8 cellular contexts compared by ENCODE assay signal in the genomic region with DNA sequence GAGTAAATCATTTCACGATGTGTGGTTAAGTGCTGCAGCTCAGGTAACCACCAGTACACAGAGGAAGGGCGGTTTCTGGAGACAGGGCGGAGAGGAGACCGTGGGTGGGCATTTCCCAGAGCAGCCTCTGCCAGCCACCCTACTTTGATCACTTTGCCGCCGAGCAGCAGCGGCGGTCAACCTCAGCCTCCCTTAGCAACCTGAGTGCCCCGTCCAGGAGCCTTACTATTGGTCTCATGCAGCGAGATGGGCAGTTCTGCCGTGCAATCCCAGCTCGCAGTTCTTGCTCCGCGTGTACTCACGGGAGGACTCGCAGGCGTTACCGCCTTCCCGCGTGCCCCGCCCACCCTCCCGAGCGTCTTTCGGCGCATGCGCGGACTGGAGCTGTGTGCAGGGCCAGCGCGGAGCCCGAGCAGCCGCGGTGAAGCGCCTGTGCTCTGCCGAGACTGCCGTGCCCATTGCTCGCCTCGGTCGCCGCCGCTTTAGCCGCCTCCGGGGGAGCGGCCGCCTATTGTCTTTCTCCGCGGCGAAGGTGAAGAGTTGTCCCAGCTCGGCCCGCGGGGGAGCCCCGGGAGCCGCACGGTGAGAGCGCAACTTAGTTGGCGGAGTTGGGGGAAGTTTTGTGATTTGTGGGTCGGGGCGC. TPM values are rescaled to one million over a fixed set of nuclear protein-coding genes. Genes with fewer than 3 reads are reported as not detected.
DNase-seq lines count a peak whose midpoint lies in the region; ATAC-seq, FAIRE-seq and TF ChIP-seq lines count a peak whose summit lies in the region.

A gene with protein sequence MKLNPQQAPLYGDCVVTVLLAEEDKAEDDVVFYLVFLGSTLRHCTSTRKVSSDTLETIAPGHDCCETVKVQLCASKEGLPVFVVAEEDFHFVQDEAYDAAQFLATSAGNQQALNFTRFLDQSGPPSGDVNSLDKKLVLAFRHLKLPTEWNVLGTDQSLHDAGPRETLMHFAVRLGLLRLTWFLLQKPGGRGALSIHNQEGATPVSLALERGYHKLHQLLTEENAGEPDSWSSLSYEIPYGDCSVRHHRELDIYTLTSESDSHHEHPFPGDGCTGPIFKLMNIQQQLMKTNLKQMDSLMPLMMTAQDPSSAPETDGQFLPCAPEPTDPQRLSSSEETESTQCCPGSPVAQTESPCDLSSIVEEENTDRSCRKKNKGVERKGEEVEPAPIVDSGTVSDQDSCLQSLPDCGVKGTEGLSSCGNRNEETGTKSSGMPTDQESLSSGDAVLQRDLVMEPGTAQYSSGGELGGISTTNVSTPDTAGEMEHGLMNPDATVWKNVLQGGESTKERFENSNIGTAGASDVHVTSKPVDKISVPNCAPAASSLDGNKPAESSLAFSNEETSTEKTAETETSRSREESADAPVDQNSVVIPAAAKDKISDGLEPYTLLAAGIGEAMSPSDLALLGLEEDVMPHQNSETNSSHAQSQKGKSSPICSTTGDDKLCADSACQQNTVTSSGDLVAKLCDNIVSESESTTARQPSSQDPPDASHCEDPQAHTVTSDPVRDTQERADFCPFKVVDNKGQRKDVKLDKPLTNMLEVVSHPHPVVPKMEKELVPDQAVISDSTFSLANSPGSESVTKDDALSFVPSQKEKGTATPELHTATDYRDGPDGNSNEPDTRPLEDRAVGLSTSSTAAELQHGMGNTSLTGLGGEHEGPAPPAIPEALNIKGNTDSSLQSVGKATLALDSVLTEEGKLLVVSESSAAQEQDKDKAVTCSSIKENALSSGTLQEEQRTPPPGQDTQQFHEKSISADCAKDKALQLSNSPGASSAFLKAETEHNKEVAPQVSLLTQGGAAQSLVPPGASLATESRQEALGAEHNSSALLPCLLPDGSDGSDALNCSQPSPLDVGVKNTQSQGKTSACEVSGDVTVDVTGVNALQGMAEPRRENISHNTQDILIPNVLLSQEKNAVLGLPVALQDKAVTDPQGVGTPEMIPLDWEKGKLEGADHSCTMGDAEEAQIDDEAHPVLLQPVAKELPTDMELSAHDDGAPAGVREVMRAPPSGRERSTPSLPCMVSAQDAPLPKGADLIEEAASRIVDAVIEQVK (N-terminal part only) (plus strand): TSS at position 387 of the 643 bp plus-strand sequence. CDS start 105,118 bp downstream, outside the sequence.

- H3K9me3 ChIP-seq in keratinocyte (ENCODE audit: control insufficient read depth, low read depth, low read length), result no peaks in the 10 kb centered on the region

- peak within 1 kb of the TSS; percentile 74 for H3K9ac ChIP-seq in keratinocyte (ENCODE audit: control insufficient read depth, extremely low read depth, insufficient read depth, low read length)

- ATAC-seq in GM19043 (IDR thresholded peaks at IDR 0.05; ENCODE audit: low read depth, unreplicated experiment) (peak; percentile 79), HG03354 (IDR thresholded peaks at IDR 0.05; ENCODE audit: poor library complexity, severe bottlenecking, unreplicated experiment) (peak; percentile 89)
- ATAC-seq in central memory CD8-positive, alpha-beta T cell (replicated peaks; ENCODE audit: extremely low read depth, poor library complexity, severe bottlenecking), result peak; percentile 77

- H3K36me3 Mint-ChIP-seq in central memory CD8-positive, alpha-beta T cell (ENCODE audit: insufficient read depth), result peaks cover 23% of the 10 kb centered on the region

- H3K27ac Mint-ChIP-seq in central memory CD8-positive, alpha-beta T cell (ENCODE audit: low read depth), result peak within 1 kb of the TSS; percentile 83

- H2AFZ ChIP-seq in keratinocyte (ENCODE audit: control insufficient read depth, low read length), result peak within 1 kb of the TSS; percentile 49

- no peak for TF ChIP-seq CTCF in keratinocyte (optimal IDR thresholded peaks at IDR 0.05 in 1 of 3, IDR thresholded peaks at IDR 0.05 in 1 of 3, conservative IDR thresholded peaks at IDR 0.05 in 1 of 3; ENCODE audit: extremely low read depth in 1 of 3, insufficient read depth in 2 of 3, low read length in 3 of 3)

- peaks cover 49% of the 10 kb centered on the region for H3K4me1 Mint-ChIP-seq in central memory CD8-positive, alpha-beta T cell

- peaks cover 23% of the 10 kb centered on the region for H3K4me1 ChIP-seq in keratinocyte (ENCODE audit: control insufficient read depth, extremely low read depth, insufficient read depth, low read length)

- peak within 1 kb of the TSS; percentile 82 for H3K4me3 Mint-ChIP-seq in central memory CD8-positive, alpha-beta T cell

- H4K20me1 ChIP-seq in keratinocyte (ENCODE audit: control insufficient read depth, extremely low read depth, insufficient read depth, low read length), result no peaks in the 10 kb centered on the region

- FAIRE-seq in keratinocyte (lab: Jason Lieb, UNC), result peak; percentile 41

- H3K4me2 ChIP-seq in keratinocyte (ENCODE audit: control insufficient read depth, extremely low read depth, insufficient read depth, low read depth, low read length), result peak within 1 kb of the TSS; percentile 89

- peaks cover 42% of the 10 kb centered on the region for H3K79me2 ChIP-seq in keratinocyte (ENCODE audit: control insufficient read depth, insufficient read depth, low read length)

- peak within 1 kb of the TSS; percentile 79 for H3K27ac ChIP-seq in keratinocyte (ENCODE audit: control insufficient read depth, insufficient read depth, low read length)

- dilution Hi-C loops in keratinocyte (cut with MboI; ENCODE audit: extremely low pct_ligation_motif_present, low sequenced_read_pairs), result no loop called here

- DNase-seq in AG20443 (ENCODE audit: low spot score) (peak; percentile 99), NCI-H446 (lab: John Stamatoyannopoulos, UW) (peak; percentile 86 to 97), keratinocyte (ENCODE audit: low read depth, low spot score) (peak; percentile 94)
- peak; percentile 91 for DNase-seq in activated CD4-positive, CD25-positive, alpha-beta regulatory T cell treated with anti-CD3 and anti-CD28 coated beads, Interleukin-2, amount 50 U/mL, for 16 hours (ENCODE audit: low read depth, low spot score)
- DNase-seq in central memory CD8-positive, alpha-beta T cell (ENCODE audit: low spot score in 2 of 2), result peak; percentile 77 to 92
- DNase-seq in stimulated activated CD4-positive, alpha-beta T cell treated with anti-CD3 and anti-CD28 coated beads, Interleukin-12 subunit alpha, Interleukin-12 subunit beta, amount 100 ng/mL, for 48 hours (ENCODE audit: low read depth in 2 of 3, low spot score in 1 of 3), result peak; percentile 83 to 95 (median 90)

- no peaks in the 10 kb centered on the region for H3K36me3 ChIP-seq in keratinocyte (ENCODE audit: control insufficient read depth in 2 of 2, extremely low read depth in 1 of 2, insufficient read depth in 2 of 2, low read length in 2 of 2)

- H3K9me1 ChIP-seq in keratinocyte (ENCODE audit: control insufficient read depth, extremely low read depth, insufficient read depth, low read length), result no peaks in the 10 kb centered on the region

- H3K27me3 Mint-ChIP-seq in central memory CD8-positive, alpha-beta T cell, result no peaks in the 10 kb centered on the region

- peak within 1 kb of the TSS; percentile 68 to 80 (median 76) for H3K4me3 ChIP-seq in keratinocyte (ENCODE audit: control insufficient read depth in 2 of 3, extremely low read depth in 1 of 3, insufficient read depth in 2 of 3, low read depth in 1 of 3, low read length in 3 of 3)

- no peaks in the 10 kb centered on the region for H3K27me3 ChIP-seq in keratinocyte (ENCODE audit: control insufficient read depth, extremely low read depth, insufficient read depth, low read length)

- no peaks in the 10 kb centered on the region for H3K9me3 Mint-ChIP-seq in central memory CD8-positive, alpha-beta T cell

RNA-seq across cellular contexts. Expression of the gene that starts here (rescaled TPM):
- polyA plus RNA-seq in keratinocyte, result 8.4 to 17.0 TPM (median 16.7 TPM) in 3 replicates
- 156 TPM for polyA plus RNA-seq in keratinocyte (2011; ENCODE audit: low read depth)
- 8.4 and 9.5 TPM in 2 replicates for polyA plus RNA-seq in keratinocyte (2011; cell fraction: cytosol; rRNA removed)
- polyA plus RNA-seq in keratinocyte (2011; cell fraction: nucleus; rRNA removed), result 59.3 and 73.1 TPM in 2 replicates
- polyA plus RNA-seq in keratinocyte (2012; ENCODE audit: low replicate concordance), result 17.9 and 38.7 TPM in 2 replicates
- polyA minus RNA-seq in keratinocyte, result 53.0 to 98.1 TPM (median 93.5 TPM) in 3 replicates
- 21.5 TPM for polyA minus RNA-seq in keratinocyte (2011; cell fraction: cytosol; rRNA and poly(A)+ RNA removed)
- 110 and 218 TPM in 2 replicates for polyA minus RNA-seq in keratinocyte (2011; cell fraction: nucleus; rRNA and poly(A)+ RNA removed)

Comparison
In these comparisons a context has a peak if more than half of its experiments do, and no peak if none do; other contexts are left out.
1. Peak in every context shown above with its lines: DNase-seq, ATAC-seq, H3K4me3 ChIP-seq and H3K27ac ChIP-seq.